Comparison of ENCODE assay signal across 8 cellular contexts in the genomic region with DNA sequence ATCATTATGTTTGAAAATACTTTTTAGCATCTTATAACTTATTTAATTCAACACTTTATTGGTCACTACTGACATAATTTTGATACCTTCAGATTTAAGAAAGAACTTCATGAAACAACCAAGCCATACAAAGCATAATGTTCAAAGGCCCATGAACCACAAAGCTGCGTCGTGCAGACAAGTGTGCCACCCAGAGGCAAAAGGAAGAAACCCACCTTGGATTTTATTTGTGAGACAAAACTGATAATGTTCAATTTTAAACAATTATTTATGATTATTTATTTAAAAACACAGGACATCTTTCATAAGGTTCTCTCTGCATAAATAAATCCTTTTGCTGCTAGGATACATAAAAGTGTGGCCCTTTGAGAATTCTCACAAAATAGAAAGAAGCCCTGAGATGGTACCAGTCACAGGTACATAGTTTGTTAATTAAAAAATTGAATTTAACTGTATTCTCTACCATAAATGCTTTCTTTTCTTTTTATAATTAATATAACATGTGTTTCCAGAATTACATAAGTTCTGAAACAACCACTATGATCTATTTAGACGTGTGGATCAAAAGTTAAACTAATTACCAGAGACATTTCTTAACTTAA.
A peak's percentile ranks its signal among the peaks of the same experiment; 100 is the strongest.
DNase-seq lines count a peak whose midpoint lies in the region; ATAC-seq and TF ChIP-seq lines count a peak whose summit lies in the region.

No MANE protein-coding gene starts in this region.

- peaks cover 18% of the 10 kb centered on the region for H3K36me3 ChIP-seq in right atrium auricular region

- no peak overlapping the region for H3K27ac ChIP-seq in CD4-positive, alpha-beta T cell (ENCODE audit: low read depth, low read length)
- no peak overlapping the region for H3K27ac ChIP-seq in right atrium auricular region

- peak in 1 of 10 experiments; percentile 6 for DNase-seq in CD4-positive, alpha-beta T cell
- DNase-seq in NCI-H2227 (lab: John Stamatoyannopoulos, UW; ENCODE audit: unreplicated experiment), result peak; percentile 71
- DNase-seq in activated CD4-positive, alpha-beta memory T cell treated with anti-CD3 and anti-CD28 coated beads for 36 hours, result peak; percentile 52
- no peak for DNase-seq in right atrium auricular region (ENCODE audit: low spot score)
- DNase-seq in stimulated activated CD4-positive, alpha-beta T cell treated with anti-CD3 and anti-CD28 coated beads, Interleukin-15, amount 100 ng/mL, for 24 hours, result peak; percentile 52
- DNase-seq in activated T-helper 2 cell treated with anti-CD3 and anti-CD28 coated beads, Interferon-gamma antibody, Interleukin-2, Interleukin-4, amounts not matched to agents 10 μg/mL and 5 μg/mL and 100 μg/mL, durations not matched to agents 14 hours and 24 hours and 36 hours (ENCODE audit: low spot score), result no peak

- no peak overlapping the region for H3K27ac Mint-ChIP-seq in CD4-positive, alpha-beta T cell
- no peak overlapping the region for H3K27ac Mint-ChIP-seq in activated CD4-positive, alpha-beta memory T cell treated with anti-CD3 and anti-CD28 coated beads for 36 hours
- no peak overlapping the region for H3K27ac Mint-ChIP-seq in activated T-helper 2 cell treated with anti-CD3 and anti-CD28 coated beads, Interferon-gamma antibody, Interleukin-2, Interleukin-4, amounts not matched to agents 10 μg/mL and 5 μg/mL and 100 μg/mL, durations not matched to agents 14 hours and 24 hours and 36 hours

- H3K27me3 ChIP-seq in CD4-positive, alpha-beta T cell (ENCODE audit: control insufficient read depth, insufficient read depth, low read length), result no peaks in the 10 kb centered on the region
- no peaks in the 10 kb centered on the region for H3K27me3 ChIP-seq in right atrium auricular region

- H3K27me3 Mint-ChIP-seq in CD4-positive, alpha-beta T cell, result no peaks in the 10 kb centered on the region
- H3K27me3 Mint-ChIP-seq in activated CD4-positive, alpha-beta memory T cell treated with anti-CD3 and anti-CD28 coated beads for 36 hours, result no peaks in the 10 kb centered on the region
- no peaks in the 10 kb centered on the region for H3K27me3 Mint-ChIP-seq in activated T-helper 2 cell treated with anti-CD3 and anti-CD28 coated beads, Interferon-gamma antibody, Interleukin-2, Interleukin-4, amounts not matched to agents 10 μg/mL and 5 μg/mL and 100 μg/mL, durations not matched to agents 14 hours and 24 hours and 36 hours (ENCODE audit: low read depth)

- peak; percentile 62 for TF ChIP-seq CTCF in CD4-positive, alpha-beta T cell (IDR thresholded peaks at IDR 0.05)
- TF ChIP-seq CTCF in right atrium auricular region (IDR thresholded peaks at IDR 0.05), result peak; percentile 27 to 71

- no peaks in the 10 kb centered on the region for H3K9me3 ChIP-seq in CD4-positive, alpha-beta T cell (ENCODE audit: control insufficient read depth, low read length)
- no peaks in the 10 kb centered on the region for H3K9me3 ChIP-seq in right atrium auricular region

- no peak overlapping the region for H3K4me3 Mint-ChIP-seq in CD4-positive, alpha-beta T cell
- no peak overlapping the region for H3K4me3 Mint-ChIP-seq in activated CD4-positive, alpha-beta memory T cell treated with anti-CD3 and anti-CD28 coated beads for 36 hours
- H3K4me3 Mint-ChIP-seq in activated T-helper 2 cell treated with anti-CD3 and anti-CD28 coated beads, Interferon-gamma antibody, Interleukin-2, Interleukin-4, amounts not matched to agents 10 μg/mL and 5 μg/mL and 100 μg/mL, durations not matched to agents 14 hours and 24 hours and 36 hours (ENCODE audit: low read depth), result no peak overlapping the region

- intact Hi-C loops in CD4-positive, alpha-beta T cell (cut with DNase I, micrococcal nuclease), result loop anchor here (1.0 to 5.0 kb wide), 3 partner anchors 206 to 486 kb away; no protein-coding TSS in a partner anchor
- intact Hi-C loops in activated CD4-positive, alpha-beta memory T cell treated with anti-CD3 and anti-CD28 coated beads for 36 hours (cut with micrococcal nuclease), result loop anchor here (1.0 to 10.0 kb wide), 8 partner anchors 104 to 486 kb away; no protein-coding TSS in a partner anchor
- intact Hi-C loops in activated T-helper 2 cell treated with anti-CD3 and anti-CD28 coated beads, Interferon-gamma antibody, Interleukin-2, Interleukin-4, amounts not matched to agents 10 μg/mL and 5 μg/mL and 100 μg/mL, durations not matched to agents 14 hours and 24 hours and 36 hours (cut with micrococcal nuclease), result loop anchor here (1.0 to 2.0 kb wide), 2 partner anchors 208 to 484 kb away; no protein-coding TSS in a partner anchor

- CTCF ChIA-PET in CD4-positive, alpha-beta T cell (lab: Charles Lee), result interaction anchor here (0.8 kb wide), 1 partner anchor 10 kb away, joined by 3 read pairs; no protein-coding TSS in a partner anchor
- CTCF ChIA-PET in activated CD4-positive, alpha-beta memory T cell treated with anti-CD3 and anti-CD28 coated beads for 36 hours (lab: Charles Lee), result interaction anchor here (0.8 to 2.8 kb wide), 4 partner anchors 116 to 485 kb away, joined by 3 to 11 read pairs (median 4); no protein-coding TSS in a partner anchor

- no peaks in the 10 kb centered on the region for H3K9me3 Mint-ChIP-seq in CD4-positive, alpha-beta T cell
- H3K9me3 Mint-ChIP-seq in activated CD4-positive, alpha-beta memory T cell treated with anti-CD3 and anti-CD28 coated beads for 36 hours, result no peaks in the 10 kb centered on the region
- H3K9me3 Mint-ChIP-seq in activated T-helper 2 cell treated with anti-CD3 and anti-CD28 coated beads, Interferon-gamma antibody, Interleukin-2, Interleukin-4, amounts not matched to agents 10 μg/mL and 5 μg/mL and 100 μg/mL, durations not matched to agents 14 hours and 24 hours and 36 hours, result no peaks in the 10 kb centered on the region

- no peak overlapping the region for H3K4me3 ChIP-seq in right atrium auricular region

- H3K36me3 Mint-ChIP-seq in CD4-positive, alpha-beta T cell (ENCODE audit: low read depth), result peaks cover 79% of the 10 kb centered on the region
- peaks cover 8% of the 10 kb centered on the region for H3K36me3 Mint-ChIP-seq in activated CD4-positive, alpha-beta memory T cell treated with anti-CD3 and anti-CD28 coated beads for 36 hours
- peaks cover 3% of the 10 kb centered on the region for H3K36me3 Mint-ChIP-seq in activated T-helper 2 cell treated with anti-CD3 and anti-CD28 coated beads, Interferon-gamma antibody, Interleukin-2, Interleukin-4, amounts not matched to agents 10 μg/mL and 5 μg/mL and 100 μg/mL, durations not matched to agents 14 hours and 24 hours and 36 hours (ENCODE audit: low read depth)

- ATAC-seq in CD4-positive, alpha-beta T cell (ENCODE audit: poor library complexity), result no peak
- ATAC-seq in GM18909 (IDR thresholded peaks at IDR 0.05; ENCODE audit: poor library complexity, unreplicated experiment), result peak; percentile 46
- ATAC-seq in GM21515 (IDR thresholded peaks at IDR 0.05; ENCODE audit: unreplicated experiment), result no peak

- H3K4me1 Mint-ChIP-seq in CD4-positive, alpha-beta T cell (ENCODE audit: low read depth), result no peaks in the 10 kb centered on the region
- peaks cover 2% of the 10 kb centered on the region for H3K4me1 Mint-ChIP-seq in activated CD4-positive, alpha-beta memory T cell treated with anti-CD3 and anti-CD28 coated beads for 36 hours (ENCODE audit: low read depth)
- peaks cover 7% of the 10 kb centered on the region for H3K4me1 Mint-ChIP-seq in activated T-helper 2 cell treated with anti-CD3 and anti-CD28 coated beads, Interferon-gamma antibody, Interleukin-2, Interleukin-4, amounts not matched to agents 10 μg/mL and 5 μg/mL and 100 μg/mL, durations not matched to agents 14 hours and 24 hours and 36 hours (ENCODE audit: low read depth)

- no peaks in the 10 kb centered on the region for H3K4me1 ChIP-seq in right atrium auricular region

- POLR2A ChIA-PET in CD4-positive, alpha-beta T cell (lab: Charles Lee), result no interaction called here
- POLR2A ChIA-PET in activated CD4-positive, alpha-beta memory T cell treated with anti-CD3 and anti-CD28 coated beads for 36 hours (lab: Charles Lee), result interaction anchor here (0.5 kb wide), 1 partner anchor 330 kb away, joined by 4 read pairs; no protein-coding TSS in a partner anchor

Comparison
In these comparisons a context has a peak if more than half of its experiments do, and no peak if none do; other contexts are left out.
1. DNase-seq: peak in NCI-H2227 (single experiment), activated CD4-positive, alpha-beta memory T cell treated with anti-CD3 and anti-CD28 coated beads for 36 hours (single experiment) and stimulated activated CD4-positive, alpha-beta T cell treated with anti-CD3 and anti-CD28 coated beads, Interleukin-15, amount 100 ng/mL, for 24 hours (single experiment); none in right atrium auricular region (single experiment) and activated T-helper 2 cell treated with anti-CD3 and anti-CD28 coated beads, Interferon-gamma antibody, Interleukin-2, Interleukin-4, amounts not matched to agents 10 μg/mL and 5 μg/mL and 100 μg/mL, durations not matched to agents 14 hours and 24 hours and 36 hours (single experiment).